6 cellular contexts compared by ENCODE assay signal in the genomic region with DNA sequence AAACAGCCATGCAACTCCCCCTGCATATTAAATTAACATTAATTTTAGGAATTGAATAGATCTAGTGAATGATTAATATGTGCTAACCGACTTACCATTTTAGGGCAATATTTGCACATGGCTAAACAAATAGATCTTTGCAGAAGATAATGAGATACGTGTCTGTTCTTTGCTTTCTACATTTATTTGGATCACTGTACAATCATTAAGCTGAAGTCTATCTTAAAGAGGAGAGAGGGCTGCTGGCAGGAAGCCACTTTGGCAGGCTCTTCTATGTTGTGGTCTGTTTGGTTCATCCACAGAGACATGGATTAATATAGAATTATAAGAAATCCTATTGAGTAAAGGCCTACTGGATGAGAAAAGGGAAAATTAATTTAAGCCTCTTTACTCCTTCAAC.
A peak's percentile ranks its signal among the peaks of the same experiment; 100 is the strongest.
DNase-seq lines count a peak whose midpoint lies in the region; ATAC-seq, FAIRE-seq and TF ChIP-seq lines count a peak whose summit lies in the region.
"Not testable (repeated sequence)": the region's sequence is repeated elsewhere in the genome, so short reads cannot be mapped to it uniquely, and the experiment has no call there.

No MANE protein-coding gene starts in this region.

- not testable (repeated sequence) for H3K27me3 ChIP-seq in pancreas

- H3K36me3 ChIP-seq in pancreas: not testable (repeated sequence)

- DNase-seq in LNCaP clone FGC (ENCODE audit: low read depth) (peak; percentile 7), NCI-H2171 treated with DMSO at 0.1 percent for 48 hours (lab: John Stamatoyannopoulos, UW) (peak; percentile 2), NCI-H774 (lab: John Stamatoyannopoulos, UW) (peak; percentile 13), SHP77 treated with DMSO at 0.1 percent for 48 hours (lab: John Stamatoyannopoulos, UW) (peak; percentile 4)
- not testable (repeated sequence) for DNase-seq in left lobe of liver (ENCODE audit: low spot score); pancreas

- FAIRE-seq in pancreas (lab: Jason Lieb, UNC): not testable (repeated sequence)

- intact Hi-C loops in pancreas (cut with DNase I): not testable (repeated sequence)

- not testable (repeated sequence) for TF ChIP-seq CTCF in LNCaP clone FGC (IDR thresholded peaks at IDR 0.05; ENCODE audit: control insufficient read depth, extremely low read depth, insufficient read depth); pancreas (IDR thresholded peaks at IDR 0.05)

- H3K4me1 ChIP-seq in pancreas: not testable (repeated sequence)

- ATAC-seq in left lobe of liver (peak; percentile 47), pancreas (peak in 3 of 4 donors; percentile 17 to 60 (median 38))

- 9 to 18% methylated on average over 2 of the region's 2 CpGs for WGBS in pancreas, 2 donors

- H3K9me3 ChIP-seq in pancreas: not testable (repeated sequence)

- H3K27ac ChIP-seq in pancreas: not testable (repeated sequence)

- not testable (repeated sequence) for H3K4me3 ChIP-seq in LNCaP clone FGC (ENCODE audit: low read depth, low read length); pancreas
